ENCODE assay signal across 9 cellular contexts in genomic region chr1:87644500-87645245, GRCh38.
DNase-seq lines count a peak whose midpoint lies in the region; ATAC-seq and TF ChIP-seq lines count a peak whose summit lies in the region.
"Had no signal": no experiment of that assay in that cellular context is flagged by ENCODE, and none has a peak within 500 bp of the region (broad histone marks: within the 10 kb centered on the region; RNA-seq: fewer than 3 reads in every experiment).

No MANE protein-coding gene starts in this region.

- H3K36me3 ChIP-seq in KMS-11 (ENCODE audit: insufficient read depth), result no peaks in the 10 kb centered on the region
- H3K36me3 ChIP-seq in breast epithelium, result no peaks in the 10 kb centered on the region
- no peaks in the 10 kb centered on the region for H3K36me3 ChIP-seq in tibial nerve
- H3K36me3 ChIP-seq in spleen, result no peaks in the 10 kb centered on the region

- H3K27me3 Mint-ChIP-seq in Calu3 (ENCODE audit: unreplicated experiment) (no peaks in the 10 kb centered on the region), natural killer cell (ENCODE audit: low read depth in 2 of 2) (no peaks in the 10 kb centered on the region)

- no TSS peak for BruUV-seq in Calu3 (replicated peaks; lab: Mats Ljungman, UMichigan)

- no peak for TF ChIP-seq POLR2A in breast epithelium (IDR thresholded peaks at IDR 0.05)
- no peak for TF ChIP-seq POLR2A in tibial nerve (IDR thresholded peaks at IDR 0.05)
- TF ChIP-seq POLR2A in spleen (IDR thresholded peaks at IDR 0.05), result no peak

- peak overlapping the region; percentile 91 for H3K4me2 ChIP-seq in KMS-11

- WGBS in tibial nerve, 2 donors, result 37 to 38% methylated on average over 8 of the region's 8 CpGs
- WGBS in spleen, 5 donors, result 81 to 85% (median 84%) methylated on average over 8 of the region's 8 CpGs

- H3K27ac ChIP-seq in KMS-11, result peak overlapping the region; percentile 24
- peak overlapping the region; percentile 4 to 36 for H3K27ac ChIP-seq in breast epithelium
- peak overlapping the region in 2 of 4 donors; percentile 21 to 51 for H3K27ac ChIP-seq in tibial nerve
- H3K27ac ChIP-seq in spleen, result no peak overlapping the region

- intact Hi-C loops in Calu3 (cut with micrococcal nuclease; ENCODE audit: unreplicated experiment) (no loop called here), breast epithelium (cut with DNase I; ENCODE audit: low total_unique reads) (no loop called here), natural killer cell (cut with micrococcal nuclease) (no loop called here), spleen (cut with DNase I; ENCODE audit: low total_unique reads) (no loop called here)

- no peak overlapping the region for H3K4me3 Mint-ChIP-seq in Calu3 (ENCODE audit: low read depth, unreplicated experiment)
- H3K4me3 Mint-ChIP-seq in natural killer cell, result no peak overlapping the region

- TF ChIP-seq CTCF in Calu3 (IDR thresholded peaks at IDR 0.05; ENCODE audit: unreplicated experiment), result no peak
- TF ChIP-seq CTCF in KMS-11 (conservative IDR thresholded peaks at IDR 0.05; ENCODE audit: low read depth, low read length), result no peak
- TF ChIP-seq CTCF in breast epithelium (IDR thresholded peaks at IDR 0.05), result no peak
- TF ChIP-seq CTCF in natural killer cell (IDR thresholded peaks at IDR 0.05), result no peak
- TF ChIP-seq CTCF in tibial nerve (IDR thresholded peaks at IDR 0.05), result no peak
- TF ChIP-seq CTCF in spleen (IDR thresholded peaks at IDR 0.05 in 8 of 11, conservative IDR thresholded peaks at IDR 0.05 in 3 of 11), result no peak

- no peak overlapping the region for H3K27ac Mint-ChIP-seq in Calu3 (ENCODE audit: unreplicated experiment)
- H3K27ac Mint-ChIP-seq in natural killer cell, result peak overlapping the region in 1 of 2 donors; percentile 13

- no peak overlapping the region for H3K9ac ChIP-seq in KMS-11

- no peaks in the 10 kb centered on the region for H3K27me3 ChIP-seq in KMS-11 (ENCODE audit: insufficient read depth, low read depth)
- no peaks in the 10 kb centered on the region for H3K27me3 ChIP-seq in breast epithelium
- no peaks in the 10 kb centered on the region for H3K27me3 ChIP-seq in tibial nerve
- no peaks in the 10 kb centered on the region for H3K27me3 ChIP-seq in spleen (replicated peaks in 1 of 7)

- no peak for TF ChIP-seq EP300 in tibial nerve (IDR thresholded peaks at IDR 0.05)

- H3K4me1 Mint-ChIP-seq in Calu3 (ENCODE audit: low read depth, unreplicated experiment) (peaks cover 11% of the 10 kb centered on the region), natural killer cell (peaks cover 8 to 11% of the 10 kb centered on the region in 2 donors)

- DNase-seq in Calu3 (peak; percentile 13), breast epithelium (ENCODE audit: low spot score in 2 of 2) (no peak), natural killer cell (no peak), tibial nerve (ENCODE audit: low spot score in 2 of 2) (no peak), DMS 273 treated with DMSO at 0.1 percent for 48 hours (lab: John Stamatoyannopoulos, UW) (no peak), NCI-H1694 (lab: John Stamatoyannopoulos, UW) (no peak), spleen (no peak)
- DNase-seq: GDM1 had no signal

- no peaks in the 10 kb centered on the region for H4K20me1 ChIP-seq in KMS-11 (ENCODE audit: insufficient read depth)

- CTCF ChIA-PET in Calu3 (lab: Charles Lee), result interaction anchor here (0.5 to 0.7 kb wide), 3 partner anchors 10 to 315 kb away, joined by 3 to 4 read pairs (median 3); no protein-coding TSS in a partner anchor

- H3K79me2 ChIP-seq in KMS-11 (ENCODE audit: insufficient read depth, low read depth), result no peaks in the 10 kb centered on the region

- ATAC-seq in natural killer cell, result peak; percentile 49 to 80 (median 67)

- no peak overlapping the region for H2AFZ ChIP-seq in KMS-11 (ENCODE audit: low read depth)

- H3K36me3 Mint-ChIP-seq in Calu3 (ENCODE audit: insufficient read depth, unreplicated experiment) (no peaks in the 10 kb centered on the region), natural killer cell (no peaks in the 10 kb centered on the region)

- no peaks in the 10 kb centered on the region for H3K9me3 ChIP-seq in breast epithelium
- no peaks in the 10 kb centered on the region for H3K9me3 ChIP-seq in tibial nerve
- no peaks in the 10 kb centered on the region for H3K9me3 ChIP-seq in spleen

- H3K9me3 Mint-ChIP-seq in Calu3 (ENCODE audit: low read depth, unreplicated experiment), result no peaks in the 10 kb centered on the region
- H3K9me3 Mint-ChIP-seq in natural killer cell, result no peaks in the 10 kb centered on the region

- H3K4me1 ChIP-seq in KMS-11 (ENCODE audit: low read depth, poor library complexity, severe bottlenecking) (peaks cover 47% of the 10 kb centered on the region), breast epithelium (no peaks in the 10 kb centered on the region), tibial nerve (peaks cover 0 to 18% (median 6%) of the 10 kb centered on the region in 4 donors), spleen (peaks cover 0 to 5% (median 0%) of the 10 kb centered on the region in 6 donors)

- no peak overlapping the region for H3K4me3 ChIP-seq in KMS-11 (IDR thresholded peaks at IDR 0.05; ENCODE audit: insufficient read depth, low read depth, low read length)
- no peak overlapping the region for H3K4me3 ChIP-seq in breast epithelium
- no peak overlapping the region for H3K4me3 ChIP-seq in tibial nerve
- H3K4me3 ChIP-seq in spleen, result no peak overlapping the region

Comparison
In these comparisons a context has a peak if more than half of its experiments do, and no peak if none do; other contexts are left out.
1. H3K27ac ChIP-seq: peak in KMS-11 (single experiment) and breast epithelium (2 of 2); none in spleen (0 of 8).